20 cellular contexts compared by ENCODE assay signal in genomic region chr15:62873203-62873602, GRCh38.
"Had no signal": no experiment of that assay in that cellular context is flagged by ENCODE, and none has a peak within 500 bp of the region (broad histone marks: within the 10 kb centered on the region; RNA-seq: fewer than 3 reads in every experiment).

No MANE protein-coding gene starts in this region.

- H3K9me3 Mint-ChIP-seq: activated CD4-positive, alpha-beta memory T cell treated with anti-CD3 and anti-CD28 coated beads, Interleukin-2, amount 10 ng/mL, durations not matched to agents 7 days and 5 days; central memory CD8-positive, alpha-beta T cell; T-helper 2 cell treated with Interferon-gamma antibody and Interleukin-4, amounts not matched to agents 5 μg/mL and 100 μg/mL, for 36 hours had no signal

- ATAC-seq: activated CD8-positive, alpha-beta memory T cell treated with anti-CD3 and anti-CD28 coated beads, Interleukin-2, amount 10 ng/mL, durations not matched to agents 7 days and 5 days; gastrocnemius medialis; heart right ventricle; WTC11 had no signal

- H3K27ac ChIP-seq: brain microvascular endothelial cell, gastrocnemius medialis, heart right ventricle, skin epidermis, thoracic aorta had no signal

- H3K4me1 Mint-ChIP-seq: activated CD4-positive, alpha-beta memory T cell treated with anti-CD3 and anti-CD28 coated beads, Interleukin-2, amount 10 ng/mL, durations not matched to agents 7 days and 5 days; activated CD8-positive, alpha-beta memory T cell treated with anti-CD3 and anti-CD28 coated beads, Interleukin-2, amount 10 ng/mL, durations not matched to agents 7 days and 5 days; central memory CD8-positive, alpha-beta T cell had no signal

- DNase-seq: activated CD4-positive, alpha-beta memory T cell treated with anti-CD3 and anti-CD28 coated beads, Interleukin-2, amount 10 ng/mL, durations not matched to agents 7 days and 5 days; activated CD4-positive, alpha-beta T cell treated with anti-CD3 and anti-CD28 coated beads for 48 hours; activated CD8-positive, alpha-beta memory T cell treated with anti-CD3 and anti-CD28 coated beads, Interleukin-2, amount 10 ng/mL, durations not matched to agents 7 days and 5 days; activated naive CD4-positive, alpha-beta T cell; anterior cingulate cortex; brain microvascular endothelial cell; colonic mucosa; erythroblast; gastrocnemius medialis; heart right ventricle; nephron progenitor cell; occipital lobe; stimulated activated CD4-positive, alpha-beta T cell treated with anti-CD3 and anti-CD28 coated beads, Interleukin-15, amount 100 ng/mL, for 24 hours; stimulated activated CD4-positive, alpha-beta T cell treated with anti-CD3 and anti-CD28 coated beads, Interleukin-2, amount 100 ng/mL, for 48 hours had no signal

- H3K27ac Mint-ChIP-seq: activated CD4-positive, alpha-beta memory T cell treated with anti-CD3 and anti-CD28 coated beads, Interleukin-2, amount 10 ng/mL, durations not matched to agents 7 days and 5 days; activated CD8-positive, alpha-beta memory T cell treated with anti-CD3 and anti-CD28 coated beads, Interleukin-2, amount 10 ng/mL, durations not matched to agents 7 days and 5 days; stimulated activated naive CD8-positive, alpha-beta T cell treated with anti-CD3 and anti-CD28 coated beads, Interleukin-15, Interleukin-2, amounts not matched to agents 100 ng/mL and 50 ng/mL, for 24 hours; T-helper 2 cell treated with Interferon-gamma antibody and Interleukin-4, amounts not matched to agents 5 μg/mL and 100 μg/mL, for 36 hours; WTC11 had no signal

- H3K4me3 ChIP-seq: colonic mucosa, gastrocnemius medialis, heart right ventricle, skin epidermis, thoracic aorta had no signal

- H3K4me1 ChIP-seq: gastrocnemius medialis had no signal

- H3K4me3 Mint-ChIP-seq: activated CD4-positive, alpha-beta memory T cell treated with anti-CD3 and anti-CD28 coated beads, Interleukin-2, amount 10 ng/mL, durations not matched to agents 7 days and 5 days; activated CD8-positive, alpha-beta memory T cell treated with anti-CD3 and anti-CD28 coated beads, Interleukin-2, amount 10 ng/mL, durations not matched to agents 7 days and 5 days; central memory CD8-positive, alpha-beta T cell; nephron progenitor cell; stimulated activated naive CD8-positive, alpha-beta T cell treated with anti-CD3 and anti-CD28 coated beads, Interleukin-15, Interleukin-2, amounts not matched to agents 100 ng/mL and 50 ng/mL, for 24 hours; T-helper 2 cell treated with Interferon-gamma antibody and Interleukin-4, amounts not matched to agents 5 μg/mL and 100 μg/mL, for 36 hours; WTC11 had no signal

- H3K36me3 Mint-ChIP-seq: activated CD8-positive, alpha-beta memory T cell treated with anti-CD3 and anti-CD28 coated beads, Interleukin-2, amount 10 ng/mL, durations not matched to agents 7 days and 5 days had no signal

- H3K9me3 ChIP-seq: colonic mucosa, gastrocnemius medialis, thoracic aorta had no signal

- H3K27me3 ChIP-seq: brain microvascular endothelial cell, colonic mucosa, gastrocnemius medialis, heart right ventricle had no signal

- H3K27me3 Mint-ChIP-seq: stimulated activated naive CD8-positive, alpha-beta T cell treated with anti-CD3 and anti-CD28 coated beads, Interleukin-15, Interleukin-2, amounts not matched to agents 100 ng/mL and 50 ng/mL, for 24 hours had no signal

- H3K36me3 ChIP-seq: brain microvascular endothelial cell, colonic mucosa, gastrocnemius medialis, heart right ventricle, thoracic aorta had no signal
